In genomic region chr2:176652300-176653182, GRCh38 we compare ENCODE assay signal across 1 cellular context.
TF ChIP-seq lines count a peak whose summit lies in the region.

No MANE protein-coding gene starts in this region.

TF ChIP-seq in K562, 482 proteins besides CTCF, POLR2A, EP300 and RAD21 (continued from another document):
- TF ChIP-seq UBTF (IDR thresholded peaks at IDR 0.05; ENCODE audit: borderline replicate concordance in 1 of 2, low read depth in 2 of 2, low read length in 2 of 2) (no peak), PHB2 (IDR thresholded peaks at IDR 0.05; ENCODE audit: low read depth) (no peak)
